Comparison of ENCODE assay signal across 1 cellular context in genomic region chr5:51389582-51390463, GRCh38.
TF ChIP-seq lines count a peak whose summit lies in the region.

No MANE protein-coding gene starts in this region.

TF ChIP-seq in H1, 55 proteins besides CTCF, POLR2A, EP300 and RAD21:
- no peak for TF ChIP-seq SP2 (IDR thresholded peaks at IDR 0.05; ENCODE audit: low read length)
- no peak for TF ChIP-seq TAF7 (optimal IDR thresholded peaks at IDR 0.05; ENCODE audit: borderline replicate concordance, low read depth, low read length)
- no peak for TF ChIP-seq BCL11A (IDR thresholded peaks at IDR 0.05; ENCODE audit: low read depth in 2 of 2, low read length in 2 of 2)
- no peak for TF ChIP-seq ATF2 (IDR thresholded peaks at IDR 0.05; ENCODE audit: low read length)
- TF ChIP-seq CREB1 (IDR thresholded peaks at IDR 0.05) = no peak
- peak; percentile 94 for TF ChIP-seq SUZ12 (IDR thresholded peaks at IDR 0.05; ENCODE audit: low read length)
- TF ChIP-seq CEBPB (IDR thresholded peaks at IDR 0.05; ENCODE audit: low read depth, low read length) = peak; percentile 72
- TF ChIP-seq SIRT6 (IDR thresholded peaks at IDR 0.05; ENCODE audit: low read length) = no peak
- no peak for TF ChIP-seq HDAC6 (IDR thresholded peaks at IDR 0.05; ENCODE audit: low read depth, low read length)
- no peak for TF ChIP-seq SIX5 (IDR thresholded peaks at IDR 0.05; ENCODE audit: low read depth, low read length)
- peak; percentile 36 for TF ChIP-seq E2F6 (IDR thresholded peaks at IDR 0.05)
- peak; percentile 39; the same call in 1 of the 2 replicates for TF ChIP-seq TEAD4 (IDR thresholded peaks at IDR 0.05; ENCODE audit: low read depth, low read length)
- no peak for TF ChIP-seq TBP (IDR thresholded peaks at IDR 0.05; ENCODE audit: low read depth, low read length)
- TF ChIP-seq RXRA (IDR thresholded peaks at IDR 0.05; ENCODE audit: insufficient read depth, low read depth, low read length) = no peak
- TF ChIP-seq MAX (IDR thresholded peaks at IDR 0.05) = peak; percentile 18; the same call in 1 of the 2 replicates
- TF ChIP-seq POLR2AphosphoS5 (IDR thresholded peaks at IDR 0.05; ENCODE audit: low read depth, low read length) = no peak
- peak; percentile 81 for TF ChIP-seq ASH2L (IDR thresholded peaks at IDR 0.05; ENCODE audit: low read length)
- TF ChIP-seq KDM4A (IDR thresholded peaks at IDR 0.05; ENCODE audit: low read depth, low read length, severe bottlenecking) = peak; percentile 75
- no peak for TF ChIP-seq KDM1A (IDR thresholded peaks at IDR 0.05; ENCODE audit: borderline replicate concordance, low read length)
- TF ChIP-seq POU5F1 (IDR thresholded peaks at IDR 0.05; ENCODE audit: low read depth, low read length) = no peak
- peak; percentile 77 for TF ChIP-seq RNF2 (IDR thresholded peaks at IDR 0.05; ENCODE audit: borderline replicate concordance, low read depth, low read length, missing control alignments, poor library complexity, severe bottlenecking)
- TF ChIP-seq RBBP5 (IDR thresholded peaks at IDR 0.05; ENCODE audit: borderline replicate concordance, low read depth, low read length) = 0 out of 2 replicates have a peak, but pooled peaks have one; percentile 39
- no peak for TF ChIP-seq RFX5 (IDR thresholded peaks at IDR 0.05; ENCODE audit: borderline replicate concordance, low read depth, low read length)
- TF ChIP-seq CHD2 (IDR thresholded peaks at IDR 0.05; ENCODE audit: low read length) = no peak
- no peak for TF ChIP-seq BRCA1 (IDR thresholded peaks at IDR 0.05; ENCODE audit: low read depth, low read length)
- TF ChIP-seq EZH2 (IDR thresholded peaks at IDR 0.05; ENCODE audit: low read depth, low read length, severe bottlenecking) = peak; percentile 98
- no peak for TF ChIP-seq SRF (IDR thresholded peaks at IDR 0.05; ENCODE audit: low read depth, low read length)
- TF ChIP-seq CHD1 (IDR thresholded peaks at IDR 0.05; ENCODE audit: low read depth, low read length) = no peak
- TF ChIP-seq SIN3A (conservative IDR thresholded peaks at IDR 0.05 in 1 of 2, IDR thresholded peaks at IDR 0.05 in 1 of 2; ENCODE audit: low read depth in 1 of 2, low read length in 2 of 2) = 0 out of 4 replicates have a peak, but pooled peaks of 1 of the 2 experiments have one; percentile 24
- TF ChIP-seq GTF2F1 (IDR thresholded peaks at IDR 0.05; ENCODE audit: borderline replicate concordance, low read depth, low read length) = no peak
- TF ChIP-seq CTBP2 (IDR thresholded peaks at IDR 0.05; ENCODE audit: borderline replicate concordance, insufficient read depth, insufficient read length, low read length) = peak; percentile 73
TF ChIP-seq in H1: peak in this region for 12.
